21 cellular contexts compared by ENCODE assay signal in genomic region chr17:81690549-81690948, GRCh38.
"Had no signal": no experiment of that assay in that cellular context is flagged by ENCODE, and none has a peak within 500 bp of the region (broad histone marks: within the 10 kb centered on the region; RNA-seq: fewer than 3 reads in every experiment).

No MANE protein-coding gene starts in this region.

- H3K4me3 Mint-ChIP-seq: nephron; stimulated activated naive B cell treated with anti-CD40 and anti-IgM and Interleukin-4, amounts not matched to agents 10 μg/mL and 1 μg/mL and 100 μg/mL, for 72 hours had no signal

- DNase-seq: effector CD4-positive, alpha-beta T cell; hippocampal formation; kidney glomerular epithelial cell; mesendoderm; naive B cell; occipital lobe; spleen; stimulated activated CD4-positive, alpha-beta T cell treated with anti-CD3 and anti-CD28 coated beads, Interleukin-15, amount 100 ng/mL, for 24 hours; stimulated activated CD4-positive, alpha-beta T cell treated with anti-CD3 and anti-CD28 coated beads, Interleukin-1b, Interleukin-23, amount 100 ng/mL, for 48 hours; stimulated activated CD4-positive, alpha-beta T cell treated with anti-CD3 and anti-CD28 coated beads, Interleukin-4, amount 100 ng/mL, for 24 hours; stimulated activated naive B cell treated with anti-CD40 and anti-IgM and Interleukin-4, amounts not matched to agents 10 μg/mL and 1 μg/mL and 100 μg/mL, for 72 hours; stomach; substantia nigra; transverse colon had no signal

- H3K9ac ChIP-seq: parathyroid adenoma had no signal

- H3K9me3 Mint-ChIP-seq: naive B cell; nephron; stimulated activated naive B cell treated with anti-CD40 and anti-IgM and Interleukin-4, amounts not matched to agents 10 μg/mL and 1 μg/mL and 100 μg/mL, for 72 hours had no signal

- H3K9me3 ChIP-seq: heart left ventricle, prostate gland, spleen, stomach, thoracic aorta, transverse colon had no signal

- H3K27ac Mint-ChIP-seq: nephron; stimulated activated naive B cell treated with anti-CD40 and anti-IgM and Interleukin-4, amounts not matched to agents 10 μg/mL and 1 μg/mL and 100 μg/mL, for 72 hours had no signal

- H3K36me3 Mint-ChIP-seq: naive B cell had no signal

- H3K4me3 ChIP-seq: coronary artery, heart left ventricle, prostate gland, spleen, stomach, thoracic aorta, transverse colon had no signal

- H3K27ac ChIP-seq: coronary artery, heart left ventricle, parathyroid adenoma, prostate gland, spleen, stomach, thoracic aorta, transverse colon had no signal

- ATAC-seq: heart left ventricle; sciatic nerve; stimulated activated naive B cell treated with anti-CD40 and anti-IgM and Interleukin-4, amounts not matched to agents 10 μg/mL and 1 μg/mL and 100 μg/mL, for 72 hours had no signal

- H3K4me1 ChIP-seq: prostate gland had no signal

- H3K4me1 Mint-ChIP-seq: nephron had no signal
